18 cellular contexts compared by ENCODE assay signal in the genomic region with DNA sequence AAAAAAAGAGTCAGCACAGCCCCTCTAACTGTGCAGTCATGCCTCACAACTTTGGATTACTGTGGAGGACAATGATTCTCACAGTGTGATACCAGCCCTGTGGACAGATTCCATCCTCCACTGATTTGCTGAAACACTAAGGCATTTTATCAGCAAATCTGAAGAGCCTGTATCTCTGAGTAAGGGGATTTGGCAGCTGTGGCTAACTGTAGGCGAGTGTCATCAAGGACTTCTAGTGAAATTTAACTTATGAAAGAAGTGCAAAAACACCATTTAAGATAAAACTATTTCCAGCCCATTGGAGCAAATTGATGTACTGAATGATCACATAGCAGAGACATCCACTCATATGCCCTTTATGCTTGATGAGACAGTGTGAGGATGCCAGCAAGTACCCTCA. TPM values are rescaled to one million over a fixed set of nuclear protein-coding genes. Genes with fewer than 3 reads are reported as not detected.
"Had no signal": no experiment of that assay in that cellular context is flagged by ENCODE, and none has a peak within 500 bp of the region (broad histone marks: within the 10 kb centered on the region; RNA-seq: fewer than 3 reads in every experiment).

No MANE protein-coding gene starts in this region.

- H3K27me3 ChIP-seq: ascending aorta, ovary, testis, upper lobe of right lung had no signal

- H3K9me3 Mint-ChIP-seq: activated naive CD4-positive, alpha-beta T cell treated with anti-CD3 and anti-CD28 coated beads for 36 hours; activated naive CD8-positive, alpha-beta T cell treated with anti-CD3 and anti-CD28 coated beads, Interleukin-2, amount 50 U/mL, for 24 hours; activated T-helper 2 cell treated with anti-CD3 and anti-CD28 coated beads, Interferon-gamma antibody, Interleukin-2, Interleukin-4, amounts not matched to agents 10 μg/mL and 5 μg/mL and 100 μg/mL, durations not matched to agents 14 hours and 24 hours and 36 hours; stimulated activated naive CD8-positive, alpha-beta T cell treated with anti-CD3 and anti-CD28 coated beads, Interleukin-15, amount 100 ng/mL, for 72 hours; T-helper 2 cell treated with Interferon-gamma antibody and Interleukin-4, amounts not matched to agents 5 μg/mL and 100 μg/mL, for 36 hours had no signal

- DNase-seq: activated CD4-positive, CD25-positive, alpha-beta regulatory T cell treated with anti-CD3 and anti-CD28 coated beads, Interleukin-2, amount 50 U/mL, for 72 hours; activated naive CD4-positive, alpha-beta T cell treated with anti-CD3 and anti-CD28 coated beads for 36 hours; activated naive CD8-positive, alpha-beta T cell treated with anti-CD3 and anti-CD28 coated beads, Interleukin-2, amount 50 U/mL, for 24 hours; dermis blood vessel endothelial cell; ovary; stimulated activated CD4-positive, alpha-beta T cell treated with anti-CD3 and anti-CD28 coated beads, Interleukin-1b, Interleukin-23, amount 100 ng/mL, for 48 hours; stimulated activated naive CD8-positive, alpha-beta T cell treated with anti-CD3 and anti-CD28 coated beads, Interleukin-15, amount 100 ng/mL, for 72 hours; testis; upper lobe of right lung had no signal

- H3K27me3 Mint-ChIP-seq: activated naive CD8-positive, alpha-beta T cell treated with anti-CD3 and anti-CD28 coated beads, Interleukin-2, amount 50 U/mL, for 24 hours; stimulated activated naive CD8-positive, alpha-beta T cell treated with anti-CD3 and anti-CD28 coated beads, Interleukin-15, amount 100 ng/mL, for 72 hours had no signal

- H3K4me1 Mint-ChIP-seq: stimulated activated naive CD8-positive, alpha-beta T cell treated with anti-CD3 and anti-CD28 coated beads, Interleukin-15, amount 100 ng/mL, for 72 hours had no signal

- H3K27ac Mint-ChIP-seq: activated naive CD4-positive, alpha-beta T cell treated with anti-CD3 and anti-CD28 coated beads for 36 hours; activated naive CD8-positive, alpha-beta T cell treated with anti-CD3 and anti-CD28 coated beads, Interleukin-2, amount 50 U/mL, for 24 hours; activated T-helper 2 cell treated with anti-CD3 and anti-CD28 coated beads, Interferon-gamma antibody, Interleukin-2, Interleukin-4, amounts not matched to agents 10 μg/mL and 5 μg/mL and 100 μg/mL, durations not matched to agents 14 hours and 24 hours and 36 hours; stimulated activated naive CD8-positive, alpha-beta T cell treated with anti-CD3 and anti-CD28 coated beads, Interleukin-15, amount 100 ng/mL, for 72 hours; T-helper 2 cell treated with Interferon-gamma antibody and Interleukin-4, amounts not matched to agents 5 μg/mL and 100 μg/mL, for 36 hours had no signal

- H3K36me3 ChIP-seq: ascending aorta, ovary, upper lobe of right lung had no signal

- H3K4me3 ChIP-seq: ascending aorta, ovary, testis, upper lobe of right lung had no signal

- FAIRE-seq: bronchial epithelial cell, keratinocyte had no signal

- H3K9me3 ChIP-seq: ascending aorta, ovary, testis, upper lobe of right lung had no signal

- H3K4me1 ChIP-seq: ascending aorta, testis, upper lobe of right lung had no signal

- H3K4me3 Mint-ChIP-seq: activated naive CD4-positive, alpha-beta T cell treated with anti-CD3 and anti-CD28 coated beads for 36 hours; activated naive CD8-positive, alpha-beta T cell treated with anti-CD3 and anti-CD28 coated beads, Interleukin-2, amount 50 U/mL, for 24 hours; neural crest cell; stimulated activated naive CD8-positive, alpha-beta T cell treated with anti-CD3 and anti-CD28 coated beads, Interleukin-15, amount 100 ng/mL, for 72 hours; T-helper 2 cell treated with Interferon-gamma antibody and Interleukin-4, amounts not matched to agents 5 μg/mL and 100 μg/mL, for 36 hours had no signal

- H3K27ac ChIP-seq: ascending aorta, ovary, testis, upper lobe of right lung had no signal

- ATAC-seq: activated naive CD8-positive, alpha-beta T cell treated with anti-CD3 and anti-CD28 coated beads, Interleukin-2, amount 50 U/mL, for 24 hours; stimulated activated naive CD8-positive, alpha-beta T cell treated with anti-CD3 and anti-CD28 coated beads, Interleukin-15, amount 100 ng/mL, for 72 hours; upper lobe of right lung had no signal

RNA-seq across cellular contexts. Expression of gene TMPRSS7, which starts 13.9 kb away (rescaled TPM):
- total RNA-seq: activated naive CD4-positive, alpha-beta T cell treated with anti-CD3 and anti-CD28 coated beads for 36 hours; activated T-helper 2 cell treated with anti-CD3 and anti-CD28 coated beads, Interferon-gamma antibody, Interleukin-2, Interleukin-4, amounts not matched to agents 10 μg/mL and 5 μg/mL and 100 μg/mL, durations not matched to agents 14 hours and 24 hours and 36 hours; ascending aorta; dermis blood vessel endothelial cell; liver; mesenteric fat pad; neural crest cell; pulmonary artery endothelial cell had no signal
- polyA plus RNA-seq: liver, ovary had no signal

RNA-seq across cellular contexts. Expression of gene TAGLN3, which starts 21.9 kb away (rescaled TPM):
- total RNA-seq: ascending aorta, liver, mesenteric fat pad, ovary, pulmonary artery endothelial cell, upper lobe of right lung had no signal
- polyA plus RNA-seq: liver had no signal
